Comparison of ENCODE assay signal across 25 cellular contexts in genomic region chr17:69605571-69605970, GRCh38.
"Had no signal": no experiment of that assay in that cellular context is flagged by ENCODE, and none has a peak within 500 bp of the region (broad histone marks: within the 10 kb centered on the region; RNA-seq: fewer than 3 reads in every experiment).

No MANE protein-coding gene starts in this region.

- H3K9me3 Mint-ChIP-seq: activated naive CD4-positive, alpha-beta T cell treated with anti-CD3 and anti-CD28 coated beads for 36 hours; activated naive CD8-positive, alpha-beta T cell treated with anti-CD3 and anti-CD28 coated beads, Interleukin-2, amount 10 ng/mL, durations not matched to agents 7 days and 5 days; activated T-cell treated with anti-CD3 and anti-CD28 coated beads, Interleukin-2, amount 50 U/mL, for 24 hours; naive B cell had no signal

- H3K27me3 Mint-ChIP-seq: activated naive CD8-positive, alpha-beta T cell treated with anti-CD3 and anti-CD28 coated beads, Interleukin-2, amount 10 ng/mL, durations not matched to agents 7 days and 5 days had no signal

- H3K4me1 ChIP-seq: colonic mucosa had no signal

- DNase-seq: activated CD4-positive, alpha-beta T cell treated with anti-CD3 and anti-CD28 coated beads, Interleukin-2, amount 50 U/mL, for 1 hour; activated CD4-positive, CD25-positive, alpha-beta regulatory T cell treated with anti-CD3 and anti-CD28 coated beads, Interleukin-2, amount 50 U/mL, for 72 hours; activated CD8-positive, alpha-beta memory T cell treated with anti-CD3 and anti-CD28 coated beads for 24 hours; activated CD8-positive, alpha-beta memory T cell treated with anti-CD3 and anti-CD28 coated beads, Interleukin-2, amount 50 U/mL, for 4 hours; activated effector memory CD4-positive, alpha-beta T cell treated with Interleukin-2 at 50 U/mL for 16 hours; activated naive CD4-positive, alpha-beta T cell treated with anti-CD3 and anti-CD28 coated beads for 36 hours; activated naive CD8-positive, alpha-beta T cell treated with anti-CD3 and anti-CD28 coated beads, Interleukin-2, amount 10 ng/mL, durations not matched to agents 7 days and 5 days; activated T-cell treated with anti-CD3 and anti-CD28 coated beads, Interleukin-2, amount 50 U/mL, for 24 hours; amniotic stem cell; colonic mucosa; esophagus squamous epithelium; heart right ventricle; kidney; lower lobe of right lung; mesendoderm; naive B cell; psoas muscle; spleen; stimulated activated CD4-positive, alpha-beta T cell treated with anti-CD3 and anti-CD28 coated beads, Interleukin-4, amount 100 ng/mL, for 24 hours; stimulated activated naive CD8-positive, alpha-beta T cell treated with anti-CD3 and anti-CD28 coated beads, Interleukin-15, Interleukin-2, amounts not matched to agents 100 U/mL and 50 U/mL, for 24 hours; substantia nigra; T-helper 1 cell; thyroid gland; WERI-Rb-1 had no signal

- H3K27ac ChIP-seq: colonic mucosa, esophagus squamous epithelium, heart right ventricle, lower lobe of right lung, psoas muscle, right atrium auricular region, spleen, thyroid gland had no signal

- H3K9me3 ChIP-seq: colonic mucosa, esophagus squamous epithelium, heart right ventricle, lower lobe of right lung, psoas muscle, right atrium auricular region, spleen, thyroid gland had no signal

- H3K4me3 ChIP-seq: colonic mucosa, esophagus squamous epithelium, heart right ventricle, lower lobe of right lung, psoas muscle, right atrium auricular region, spleen, thyroid gland had no signal

- H3K27me3 ChIP-seq: colonic mucosa, esophagus squamous epithelium, heart right ventricle, right atrium auricular region, spleen, thyroid gland had no signal

- H3K4me3 Mint-ChIP-seq: activated naive CD4-positive, alpha-beta T cell treated with anti-CD3 and anti-CD28 coated beads for 36 hours; activated naive CD8-positive, alpha-beta T cell treated with anti-CD3 and anti-CD28 coated beads, Interleukin-2, amount 10 ng/mL, durations not matched to agents 7 days and 5 days; activated T-cell treated with anti-CD3 and anti-CD28 coated beads, Interleukin-2, amount 50 U/mL, for 24 hours; naive B cell had no signal

- H3K36me3 ChIP-seq: colonic mucosa, esophagus squamous epithelium, heart right ventricle, lower lobe of right lung, right atrium auricular region, spleen, thyroid gland, WERI-Rb-1 had no signal

- ATAC-seq: heart right ventricle; lower lobe of right lung; psoas muscle; stimulated activated naive CD8-positive, alpha-beta T cell treated with anti-CD3 and anti-CD28 coated beads, Interleukin-15, Interleukin-2, amounts not matched to agents 100 U/mL and 50 U/mL, for 24 hours had no signal

- H3K36me3 Mint-ChIP-seq: activated naive CD8-positive, alpha-beta T cell treated with anti-CD3 and anti-CD28 coated beads, Interleukin-2, amount 10 ng/mL, durations not matched to agents 7 days and 5 days; naive B cell had no signal

- H3K27ac Mint-ChIP-seq: activated naive CD4-positive, alpha-beta T cell treated with anti-CD3 and anti-CD28 coated beads for 36 hours; activated naive CD8-positive, alpha-beta T cell treated with anti-CD3 and anti-CD28 coated beads, Interleukin-2, amount 10 ng/mL, durations not matched to agents 7 days and 5 days; activated T-cell treated with anti-CD3 and anti-CD28 coated beads, Interleukin-2, amount 50 U/mL, for 24 hours had no signal
